In genomic region chr10:27192284-27192683, GRCh38 we compare ENCODE assay signal across 10 cellular contexts. TPM values are rescaled to one million over a fixed set of nuclear protein-coding genes. Genes with fewer than 3 reads are reported as not detected.
DNase-seq lines count a peak whose midpoint lies in the region; ATAC-seq, FAIRE-seq and TF ChIP-seq lines count a peak whose summit lies in the region.
"Had no signal": no experiment of that assay in that cellular context is flagged by ENCODE, and none has a peak within 500 bp of the region (broad histone marks: within the 10 kb centered on the region; RNA-seq: fewer than 3 reads in every experiment).

No MANE protein-coding gene starts in this region.

- peaks cover 0 to 26% (median 0%) of the 10 kb centered on the region in 3 donors for H3K36me3 ChIP-seq in Peyer's patch
- peaks cover 0 to 7% (median 6%) of the 10 kb centered on the region in 3 experiments for H3K36me3 ChIP-seq in naive thymus-derived CD4-positive, alpha-beta T cell (ENCODE audit: control insufficient read depth in 2 of 3, insufficient read depth in 3 of 3, low read length in 3 of 3)

- no peaks in the 10 kb centered on the region for H3K9me3 ChIP-seq in Peyer's patch
- H3K9me3 ChIP-seq in naive thymus-derived CD4-positive, alpha-beta T cell (ENCODE audit: control insufficient read depth in 2 of 3, low read length in 3 of 3) = no peaks in the 10 kb centered on the region

- H3K4me3 ChIP-seq in skeletal muscle cell (ENCODE audit: low read depth, low read length) (no peak overlapping the region), Peyer's patch (no peak overlapping the region)
- H3K4me3 ChIP-seq in naive thymus-derived CD4-positive, alpha-beta T cell (ENCODE audit: low read length) = no peak overlapping the region

- no peak for ATAC-seq in GM21717 (IDR thresholded peaks at IDR 0.05; ENCODE audit: unreplicated experiment)
- no peak for ATAC-seq in naive thymus-derived CD4-positive, alpha-beta T cell

- peaks cover 0 to 1% (median 0%) of the 10 kb centered on the region in 5 donors for H3K36me3 Mint-ChIP-seq in naive thymus-derived CD4-positive, alpha-beta T cell

- no peaks in the 10 kb centered on the region for H3K27me3 Mint-ChIP-seq in naive thymus-derived CD4-positive, alpha-beta T cell
- H3K27me3 Mint-ChIP-seq: activated naive CD4-positive, alpha-beta T cell treated with anti-CD3 and anti-CD28 coated beads, Interleukin-2, amount 10 ng/mL, durations not matched to agents 7 days and 5 days had no signal

- no peaks in the 10 kb centered on the region for H3K4me1 ChIP-seq in Peyer's patch
- H3K4me1 ChIP-seq in naive thymus-derived CD4-positive, alpha-beta T cell (ENCODE audit: control insufficient read depth in 2 of 2, insufficient read depth in 2 of 2, low read length in 2 of 2) = no peaks in the 10 kb centered on the region

- peak; percentile 71 for DNase-seq in H54 (ENCODE audit: insufficient read length, low spot score)
- DNase-seq in SK-MEL-5 (ENCODE audit: low read depth, low spot score) = peak; percentile 97
- DNase-seq in fibroblast of the conjunctiva (ENCODE audit: low read depth) = peak; percentile 74
- DNase-seq in skeletal muscle cell (ENCODE audit: low read depth) = peak; percentile 84
- DNase-seq in NAMALWA (ENCODE audit: low spot score) = no peak
- DNase-seq in Peyer's patch = no peak
- no peak for DNase-seq in naive thymus-derived CD4-positive, alpha-beta T cell
- DNase-seq: activated naive CD4-positive, alpha-beta T cell treated with anti-CD3 and anti-CD28 coated beads, Interleukin-2, amount 10 ng/mL, durations not matched to agents 7 days and 5 days; T-helper 2 cell had no signal

- POLR2A ChIA-PET in naive thymus-derived CD4-positive, alpha-beta T cell (lab: Charles Lee) = no interaction called here

- intact Hi-C loops in naive thymus-derived CD4-positive, alpha-beta T cell (cut with micrococcal nuclease) = no loop called here

- H3K4me3 Mint-ChIP-seq in naive thymus-derived CD4-positive, alpha-beta T cell = no peak overlapping the region
- H3K4me3 Mint-ChIP-seq: activated naive CD4-positive, alpha-beta T cell treated with anti-CD3 and anti-CD28 coated beads, Interleukin-2, amount 10 ng/mL, durations not matched to agents 7 days and 5 days had no signal

- CTCF ChIA-PET in naive thymus-derived CD4-positive, alpha-beta T cell (lab: Charles Lee) = interaction anchor here (1.0 kb wide), 1 partner anchor 182 kb away, joined by 3 read pairs; no protein-coding TSS in a partner anchor

- no peaks in the 10 kb centered on the region for H3K9me3 Mint-ChIP-seq in naive thymus-derived CD4-positive, alpha-beta T cell
- H3K9me3 Mint-ChIP-seq: activated naive CD4-positive, alpha-beta T cell treated with anti-CD3 and anti-CD28 coated beads, Interleukin-2, amount 10 ng/mL, durations not matched to agents 7 days and 5 days had no signal

- in situ Hi-C loops in SK-MEL-5 (cut with HindIII; ENCODE audit: low pct_unique_long_range_greater_than_20kb, low sequenced_read_pairs) = no loop called here

- no peak overlapping the region for H3K27ac ChIP-seq in Peyer's patch
- no peak overlapping the region for H3K27ac ChIP-seq in naive thymus-derived CD4-positive, alpha-beta T cell (ENCODE audit: low read depth, low read length)

- H3K4me1 Mint-ChIP-seq in naive thymus-derived CD4-positive, alpha-beta T cell = no peaks in the 10 kb centered on the region

- H3K27ac Mint-ChIP-seq in naive thymus-derived CD4-positive, alpha-beta T cell = no peak overlapping the region

- H3K27me3 ChIP-seq in Peyer's patch = no peaks in the 10 kb centered on the region
- no peaks in the 10 kb centered on the region for H3K27me3 ChIP-seq in naive thymus-derived CD4-positive, alpha-beta T cell (ENCODE audit: control insufficient read depth in 2 of 2, insufficient read depth in 2 of 2, low read length in 2 of 2)

- TF ChIP-seq CTCF in Peyer's patch (IDR thresholded peaks at IDR 0.05) = no peak

- peak; percentile 100 for FAIRE-seq in H54 (lab: Jason Lieb, UNC)

- TF ChIP-seq POLR2A in H54 (IDR thresholded peaks at IDR 0.05; ENCODE audit: low read depth, low read length) (no peak), Peyer's patch (IDR thresholded peaks at IDR 0.05) (no peak)

RNA-seq across cellular contexts. Expression of gene MASTL, which starts 37.1 kb away (rescaled TPM):
- 22.5 and 24.4 TPM in 2 replicates for total RNA-seq in SK-MEL-5 (2014; rRNA removed; shearing (Covaris generic))
- polyA plus RNA-seq in SK-MEL-5 (2015; cell fraction: cytosol; rRNA removed) = 14.7 and 17.9 TPM in 2 replicates
- 14.4 and 15.6 TPM in 2 replicates for polyA plus RNA-seq in SK-MEL-5 (2015; cell fraction: nucleus; rRNA removed)
- total RNA-seq in Peyer's patch = 10 to 100 TPM in 3 of 4 donors, 1 to 10 TPM in 1; 9.8 to 14.4 (median 11.0) TPM
- total RNA-seq in naive thymus-derived CD4-positive, alpha-beta T cell = 10 to 100 TPM in 3 of 5 experiments, 1 to 10 TPM in 2; 8.4 to 29.0 (median 20.2) TPM
- 1 to 10 TPM; 2.6 to 3.4 TPM for polyA plus RNA-seq in naive thymus-derived CD4-positive, alpha-beta T cell

RNA-seq across cellular contexts. Expression of gene YME1L1, which starts 38.1 kb away (rescaled TPM):
- 97.6 and 109 TPM in 2 replicates for total RNA-seq in SK-MEL-5 (2014; rRNA removed; shearing (Covaris generic))
- 53.2 and 67.2 TPM in 2 replicates for polyA plus RNA-seq in SK-MEL-5 (2015; cell fraction: cytosol; rRNA removed)
- 40.8 and 52.7 TPM in 2 replicates for polyA plus RNA-seq in SK-MEL-5 (2015; cell fraction: nucleus; rRNA removed)
- 10 to 100 TPM; 43.1 to 86.6 (median 55.7) TPM for total RNA-seq in Peyer's patch
- total RNA-seq in naive thymus-derived CD4-positive, alpha-beta T cell = 100 to 1,000 TPM in 3 of 5 experiments, 10 to 100 TPM in 2; 87.7 to 130 (median 113) TPM
- 100 to 1,000 TPM; 111 to 112 TPM for polyA plus RNA-seq in naive thymus-derived CD4-positive, alpha-beta T cell

RNA-seq across cellular contexts. Expression of gene ACBD5, which starts 48.3 kb away (rescaled TPM):
- total RNA-seq in SK-MEL-5 (2014; rRNA removed; shearing (Covaris generic)) = 25.2 and 26.3 TPM in 2 replicates
- 16.1 and 17.3 TPM in 2 replicates for polyA plus RNA-seq in SK-MEL-5 (2015; cell fraction: cytosol; rRNA removed)
- polyA plus RNA-seq in SK-MEL-5 (2015; cell fraction: nucleus; rRNA removed) = 10.2 and 12.6 TPM in 2 replicates
- 10 to 100 TPM; 31.6 to 53.9 (median 39.1) TPM for total RNA-seq in Peyer's patch
- total RNA-seq in naive thymus-derived CD4-positive, alpha-beta T cell = 10 to 100 TPM; 15.0 to 22.2 (median 20.1) TPM
- polyA plus RNA-seq in naive thymus-derived CD4-positive, alpha-beta T cell = 1 to 10 TPM; 6.9 to 7.5 TPM

Comparison
In these comparisons a context has a peak if more than half of its experiments do, and no peak if none do; other contexts are left out.
1. DNase-seq: peak in H54 (single experiment), SK-MEL-5 (single experiment), fibroblast of the conjunctiva (single experiment) and skeletal muscle cell (single experiment); none in NAMALWA (single experiment), Peyer's patch (0 of 3) and naive thymus-derived CD4-positive, alpha-beta T cell (0 of 9).